11 cellular contexts compared by ENCODE assay signal in genomic region chr1:22969224-22969829, GRCh38. TPM values are rescaled to one million over a fixed set of nuclear protein-coding genes. Genes with fewer than 3 reads are reported as not detected.
DNase-seq lines count a peak whose midpoint lies in the region; ATAC-seq lines count a peak whose summit lies in the region.
"Had no signal": no experiment of that assay in that cellular context is flagged by ENCODE, and none has a peak within 500 bp of the region (broad histone marks: within the 10 kb centered on the region; RNA-seq: fewer than 3 reads in every experiment).

No MANE protein-coding gene starts in this region.

- ATAC-seq in HG03097 (IDR thresholded peaks at IDR 0.05; ENCODE audit: low FRiP score, unreplicated experiment), result no peak
- ATAC-seq: natural killer cell treated with Interleukin-12 subunit alpha and Interleukin-12 subunit beta and Interleukin-15 and Interleukin-18, amount 100 ng/mL, for 72 hours; stimulated activated effector memory CD8-positive, alpha-beta T cell treated with anti-CD3 and anti-CD28 coated beads, Interleukin-12 subunit alpha, Interleukin-12 subunit beta, amount 100 ng/mL, for 72 hours had no signal

- DNase-seq in D341Med (ENCODE audit: low spot score), result peak; percentile 62
- DNase-seq in NCI-H2029 treated with DMSO at 0.1 percent for 48 hours (lab: John Stamatoyannopoulos, UW), result peak; percentile 35
- peak; percentile 53 for DNase-seq in astrocyte of the hippocampus (ENCODE audit: low read depth, low spot score)
- peak; percentile 78 to 88 for DNase-seq in lung microvascular endothelial cell (ENCODE audit: low read depth in 2 of 2)
- DNase-seq in NOMO-1 (lab: John Stamatoyannopoulos, UW; ENCODE audit: unreplicated experiment in 2 of 2), result no peak
- DNase-seq in NCI-H187 treated with DMSO at 0.1 percent for 48 hours (lab: John Stamatoyannopoulos, UW), result no peak
- DNase-seq in SIG-M5 treated with dmso at 0.1 percent for 504 hours (lab: John Stamatoyannopoulos, UW; ENCODE audit: unreplicated experiment), result no peak
- DNase-seq: effector CD8-positive, alpha-beta T cell had no signal

RNA-seq across cellular contexts. Expression of gene LACTBL1, which starts 3.3 kb away (rescaled TPM):
- not detected in 2 replicates for total RNA-seq in lung microvascular endothelial cell
- total RNA-seq: natural killer cell treated with Interleukin-12 subunit alpha and Interleukin-12 subunit beta and Interleukin-15 and Interleukin-18, amount 100 ng/mL, for 72 hours had no signal

RNA-seq across cellular contexts. Expression of gene TEX46, which starts 46.3 kb away (rescaled TPM):
- total RNA-seq in lung microvascular endothelial cell, result not detected in 2 replicates
- total RNA-seq: natural killer cell treated with Interleukin-12 subunit alpha and Interleukin-12 subunit beta and Interleukin-15 and Interleukin-18, amount 100 ng/mL, for 72 hours had no signal

RNA-seq across cellular contexts. Expression of gene KDM1A, which starts 49.9 kb away (rescaled TPM):
- total RNA-seq in lung microvascular endothelial cell, result 73.6 and 87.4 TPM in 2 replicates

Comparison
In these comparisons a context has a peak if more than half of its experiments do, and no peak if none do; other contexts are left out.
1. DNase-seq: peak in D341Med (single experiment), NCI-H2029 treated with DMSO at 0.1 percent for 48 hours (single experiment), astrocyte of the hippocampus (single experiment) and lung microvascular endothelial cell (2 of 2); none in NOMO-1 (0 of 2), NCI-H187 treated with DMSO at 0.1 percent for 48 hours (single experiment) and SIG-M5 treated with dmso at 0.1 percent for 504 hours (single experiment).